ENCODE assay signal across 1 cellular context in the genomic region with DNA sequence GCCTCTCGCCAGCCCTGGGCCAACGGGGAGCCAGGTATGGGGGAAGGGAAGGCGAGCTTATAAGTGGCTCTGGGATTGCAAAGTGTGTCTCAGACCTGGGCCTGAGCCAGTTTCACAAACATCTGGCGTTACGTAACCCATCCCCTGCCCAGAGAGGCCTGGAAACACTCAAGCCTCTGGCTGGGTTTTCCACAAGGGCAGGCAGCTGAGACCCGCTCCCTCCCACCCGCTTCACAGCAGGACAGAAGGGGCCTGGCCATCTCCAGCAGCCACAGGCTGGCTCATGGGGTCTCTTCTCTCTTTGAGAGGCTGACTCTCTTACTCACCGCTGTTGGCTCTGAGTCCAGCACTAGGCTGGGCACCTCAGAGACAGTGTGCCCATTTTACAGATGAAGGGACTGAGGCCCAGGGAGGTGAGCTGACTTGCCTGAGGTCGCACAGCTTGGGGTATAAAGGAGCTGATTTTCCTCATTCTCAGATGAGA.
TF ChIP-seq lines count a peak whose summit lies in the region.

No MANE protein-coding gene starts in this region.

TF ChIP-seq in HepG2, 621 proteins besides CTCF, POLR2A, EP300 and RAD21 (continued from another document):
- TF ChIP-seq, protein P1, sequence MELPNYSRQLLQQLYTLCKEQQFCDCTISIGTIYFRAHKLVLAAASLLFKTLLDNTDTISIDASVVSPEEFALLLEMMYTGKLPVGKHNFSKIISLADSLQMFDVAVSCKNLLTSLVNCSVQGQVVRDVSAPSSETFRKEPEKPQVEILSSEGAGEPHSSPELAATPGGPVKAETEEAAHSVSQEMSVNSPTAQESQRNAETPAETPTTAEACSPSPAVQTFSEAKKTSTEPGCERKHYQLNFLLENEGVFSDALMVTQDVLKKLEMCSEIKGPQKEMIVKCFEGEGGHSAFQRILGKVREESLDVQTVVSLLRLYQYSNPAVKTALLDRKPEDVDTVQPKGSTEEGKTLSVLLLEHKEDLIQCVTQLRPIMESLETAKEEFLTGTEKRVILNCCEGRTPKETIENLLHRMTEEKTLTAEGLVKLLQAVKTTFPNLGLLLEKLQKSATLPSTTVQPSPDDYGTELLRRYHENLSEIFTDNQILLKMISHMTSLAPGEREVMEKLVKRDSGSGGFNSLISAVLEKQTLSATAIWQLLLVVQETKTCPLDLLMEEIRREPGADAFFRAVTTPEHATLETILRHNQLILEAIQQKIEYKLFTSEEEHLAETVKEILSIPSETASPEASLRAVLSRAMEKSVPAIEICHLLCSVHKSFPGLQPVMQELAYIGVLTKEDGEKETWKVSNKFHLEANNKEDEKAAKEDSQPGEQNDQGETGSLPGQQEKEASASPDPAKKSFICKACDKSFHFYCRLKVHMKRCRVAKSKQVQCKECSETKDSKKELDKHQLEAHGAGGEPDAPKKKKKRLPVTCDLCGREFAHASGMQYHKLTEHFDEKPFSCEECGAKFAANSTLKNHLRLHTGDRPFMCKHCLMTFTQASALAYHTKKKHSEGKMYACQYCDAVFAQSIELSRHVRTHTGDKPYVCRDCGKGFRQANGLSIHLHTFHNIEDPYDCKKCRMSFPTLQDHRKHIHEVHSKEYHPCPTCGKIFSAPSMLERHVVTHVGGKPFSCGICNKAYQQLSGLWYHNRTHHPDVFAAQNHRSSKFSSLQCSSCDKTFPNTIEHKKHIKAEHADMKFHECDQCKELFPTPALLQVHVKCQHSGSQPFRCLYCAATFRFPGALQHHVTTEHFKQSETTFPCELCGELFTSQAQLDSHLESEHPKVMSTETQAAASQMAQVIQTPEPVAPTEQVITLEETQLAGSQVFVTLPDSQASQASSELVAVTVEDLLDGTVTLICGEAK (IDR thresholded peaks at IDR 0.05): no peak
- TF ChIP-seq, protein P1 (CRISPR knock-in tag; IDR thresholded peaks at IDR 0.05): 0 out of 2 replicates have a peak, but pooled peaks have one; percentile 30
- TF ChIP-seq, protein P2, sequence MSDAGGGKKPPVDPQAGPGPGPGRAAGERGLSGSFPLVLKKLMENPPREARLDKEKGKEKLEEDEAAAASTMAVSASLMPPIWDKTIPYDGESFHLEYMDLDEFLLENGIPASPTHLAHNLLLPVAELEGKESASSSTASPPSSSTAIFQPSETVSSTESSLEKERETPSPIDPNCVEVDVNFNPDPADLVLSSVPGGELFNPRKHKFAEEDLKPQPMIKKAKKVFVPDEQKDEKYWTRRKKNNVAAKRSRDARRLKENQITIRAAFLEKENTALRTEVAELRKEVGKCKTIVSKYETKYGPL (CRISPR knock-in tag; IDR thresholded peaks at IDR 0.05): peak; percentile 94
- TF ChIP-seq, protein P3, sequence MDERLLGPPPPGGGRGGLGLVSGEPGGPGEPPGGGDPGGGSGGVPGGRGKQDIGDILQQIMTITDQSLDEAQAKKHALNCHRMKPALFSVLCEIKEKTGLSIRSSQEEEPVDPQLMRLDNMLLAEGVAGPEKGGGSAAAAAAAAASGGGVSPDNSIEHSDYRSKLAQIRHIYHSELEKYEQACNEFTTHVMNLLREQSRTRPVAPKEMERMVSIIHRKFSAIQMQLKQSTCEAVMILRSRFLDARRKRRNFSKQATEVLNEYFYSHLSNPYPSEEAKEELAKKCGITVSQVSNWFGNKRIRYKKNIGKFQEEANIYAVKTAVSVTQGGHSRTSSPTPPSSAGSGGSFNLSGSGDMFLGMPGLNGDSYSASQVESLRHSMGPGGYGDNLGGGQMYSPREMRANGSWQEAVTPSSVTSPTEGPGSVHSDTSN (CRISPR knock-in tag; IDR thresholded peaks at IDR 0.05): no peak
- TF ChIP-seq, protein P4, sequence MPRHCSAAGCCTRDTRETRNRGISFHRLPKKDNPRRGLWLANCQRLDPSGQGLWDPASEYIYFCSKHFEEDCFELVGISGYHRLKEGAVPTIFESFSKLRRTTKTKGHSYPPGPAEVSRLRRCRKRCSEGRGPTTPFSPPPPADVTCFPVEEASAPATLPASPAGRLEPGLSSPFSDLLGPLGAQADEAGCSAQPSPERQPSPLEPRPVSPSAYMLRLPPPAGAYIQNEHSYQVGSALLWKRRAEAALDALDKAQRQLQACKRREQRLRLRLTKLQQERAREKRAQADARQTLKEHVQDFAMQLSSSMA (CRISPR knock-in tag; IDR thresholded peaks at IDR 0.05): no peak
- TF ChIP-seq PAXIP1 (CRISPR knock-in tag; conservative IDR thresholded peaks at IDR 0.05) (0 out of 2 replicates have a peak, but pooled peaks have one; percentile 12), HNRNPLL (IDR thresholded peaks at IDR 0.05; ENCODE audit: low read depth, low read length, poor library complexity, severe bottlenecking) (no peak), ATF2 (CRISPR knock-in tag; IDR thresholded peaks at IDR 0.05) (0 out of 2 replicates have a peak, but pooled peaks have one; percentile 39), ZNF605 (CRISPR knock-in tag; IDR thresholded peaks at IDR 0.05) (0 out of 2 replicates have a peak, but pooled peaks have one; percentile 23), SRY (CRISPR knock-in tag; IDR thresholded peaks at IDR 0.05) (no peak), GATAD2A (CRISPR knock-in tag; IDR thresholded peaks at IDR 0.05) (peak; percentile 57), RXRB (CRISPR knock-in tag; IDR thresholded peaks at IDR 0.05; ENCODE audit: borderline replicate concordance) (peak; percentile 40; the same call in 1 of the 2 replicates), HOXA3 (CRISPR knock-in tag; IDR thresholded peaks at IDR 0.05) (0 out of 2 replicates have a peak, but pooled peaks have one; percentile 8), ZNF253 (CRISPR knock-in tag; IDR thresholded peaks at IDR 0.05; ENCODE audit: borderline replicate concordance) (no peak), ZBTB25 (CRISPR knock-in tag; IDR thresholded peaks at IDR 0.05) (peak; percentile 43; the same call in 1 of the 2 replicates), NFYB (CRISPR knock-in tag; IDR thresholded peaks at IDR 0.05) (no peak), BRD4 (CRISPR knock-in tag; IDR thresholded peaks at IDR 0.05) (no peak), FOXA3 (CRISPR knock-in tag; IDR thresholded peaks at IDR 0.05) (peak; percentile 51), NFYC (CRISPR knock-in tag; IDR thresholded peaks at IDR 0.05) (peak; percentile 8; the same call in 1 of the 2 replicates), MXI1 (IDR thresholded peaks at IDR 0.05; ENCODE audit: borderline replicate concordance, low read depth, low read length) (0 out of 3 replicates have a peak, but pooled peaks have one; percentile 13), MAF1 (CRISPR knock-in tag; IDR thresholded peaks at IDR 0.05; ENCODE audit: borderline replicate concordance) (no peak), ZFP1 (CRISPR knock-in tag; IDR thresholded peaks at IDR 0.05) (0 out of 2 replicates have a peak, but pooled peaks have one; percentile 46), FOSL2 (CRISPR knock-in tag; IDR thresholded peaks at IDR 0.05) (no peak), MIER2 (CRISPR knock-in tag; IDR thresholded peaks at IDR 0.05) (no peak), ZNF121 (CRISPR knock-in tag; IDR thresholded peaks at IDR 0.05) (no peak), NFE2 (CRISPR knock-in tag; IDR thresholded peaks at IDR 0.05) (no peak), CEBPB (IDR thresholded peaks at IDR 0.05; ENCODE audit: borderline replicate concordance, low read depth, low read length) (peak; percentile 93)
- TF ChIP-seq, protein P5, sequence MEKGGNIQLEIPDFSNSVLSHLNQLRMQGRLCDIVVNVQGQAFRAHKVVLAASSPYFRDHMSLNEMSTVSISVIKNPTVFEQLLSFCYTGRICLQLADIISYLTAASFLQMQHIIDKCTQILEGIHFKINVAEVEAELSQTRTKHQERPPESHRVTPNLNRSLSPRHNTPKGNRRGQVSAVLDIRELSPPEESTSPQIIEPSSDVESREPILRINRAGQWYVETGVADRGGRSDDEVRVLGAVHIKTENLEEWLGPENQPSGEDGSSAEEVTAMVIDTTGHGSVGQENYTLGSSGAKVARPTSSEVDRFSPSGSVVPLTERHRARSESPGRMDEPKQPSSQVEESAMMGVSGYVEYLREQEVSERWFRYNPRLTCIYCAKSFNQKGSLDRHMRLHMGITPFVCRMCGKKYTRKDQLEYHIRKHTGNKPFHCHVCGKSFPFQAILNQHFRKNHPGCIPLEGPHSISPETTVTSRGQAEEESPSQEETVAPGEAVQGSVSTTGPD (CRISPR knock-in tag; IDR thresholded peaks at IDR 0.05): no peak
- TF ChIP-seq, protein P6, sequence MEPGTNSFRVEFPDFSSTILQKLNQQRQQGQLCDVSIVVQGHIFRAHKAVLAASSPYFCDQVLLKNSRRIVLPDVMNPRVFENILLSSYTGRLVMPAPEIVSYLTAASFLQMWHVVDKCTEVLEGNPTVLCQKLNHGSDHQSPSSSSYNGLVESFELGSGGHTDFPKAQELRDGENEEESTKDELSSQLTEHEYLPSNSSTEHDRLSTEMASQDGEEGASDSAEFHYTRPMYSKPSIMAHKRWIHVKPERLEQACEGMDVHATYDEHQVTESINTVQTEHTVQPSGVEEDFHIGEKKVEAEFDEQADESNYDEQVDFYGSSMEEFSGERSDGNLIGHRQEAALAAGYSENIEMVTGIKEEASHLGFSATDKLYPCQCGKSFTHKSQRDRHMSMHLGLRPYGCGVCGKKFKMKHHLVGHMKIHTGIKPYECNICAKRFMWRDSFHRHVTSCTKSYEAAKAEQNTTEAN (CRISPR knock-in tag; conservative IDR thresholded peaks at IDR 0.05): peak; percentile 92
TF ChIP-seq in HepG2: peak in this region for 48.
